Comparison of ENCODE assay signal across 15 cellular contexts in the genomic region with DNA sequence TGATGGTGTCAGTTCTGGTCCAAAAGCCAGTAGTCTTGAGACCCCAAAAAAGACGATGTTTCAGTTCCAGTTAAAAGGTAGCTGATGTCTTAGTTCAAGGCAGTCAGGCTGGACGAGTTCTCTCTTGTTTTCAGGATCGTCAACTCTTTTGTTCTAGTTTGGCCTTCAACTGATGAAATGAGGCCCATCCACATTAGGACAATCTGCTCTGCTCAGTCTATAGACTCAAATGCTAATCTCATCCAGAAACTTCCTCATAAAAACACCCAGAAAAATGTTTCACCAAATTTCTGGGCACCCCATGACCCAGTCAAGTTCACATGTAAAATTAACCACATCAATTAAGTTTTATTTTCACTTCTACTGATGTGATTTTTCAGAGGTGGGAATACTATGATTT.
A peak's percentile ranks its signal among the peaks of the same experiment; 100 is the strongest.
DNase-seq lines count a peak whose midpoint lies in the region; ATAC-seq and TF ChIP-seq lines count a peak whose summit lies in the region.
"Had no signal": no experiment of that assay in that cellular context is flagged by ENCODE, and none has a peak within 500 bp of the region (broad histone marks: within the 10 kb centered on the region; RNA-seq: fewer than 3 reads in every experiment).

No MANE protein-coding gene starts in this region.

- TF ChIP-seq CTCF in MM.1S (IDR thresholded peaks at IDR 0.05; ENCODE audit: low read length) (no peak), WTC11 (IDR thresholded peaks at IDR 0.05) (no peak), hepatocyte (IDR thresholded peaks at IDR 0.05; ENCODE audit: poor library complexity) (no peak), right lobe of liver (IDR thresholded peaks at IDR 0.05) (no peak)

- H3K79me2 ChIP-seq in MM.1S (ENCODE audit: low read length): no peaks in the 10 kb centered on the region
- H3K79me2 ChIP-seq in hepatocyte: no peaks in the 10 kb centered on the region

- no peak overlapping the region for H3K4me3 Mint-ChIP-seq in WTC11
- H3K4me3 Mint-ChIP-seq: CD4-positive, alpha-beta T cell had no signal

- DNase-seq in MM.1S: no peak
- DNase-seq in WTC11 (ENCODE audit: low spot score): no peak
- no peak for DNase-seq in hepatocyte (ENCODE audit: low spot score)
- no peak for DNase-seq in T1000 (lab: John Stamatoyannopoulos, UW)
- no peak for DNase-seq in right lobe of liver
- DNase-seq: CD4-positive, alpha-beta T cell; NCI-H1417 treated with DMSO at 0.1 percent for 48 hours; NCI-H1694 treated with DMSO at 0.1 percent for 48 hours; NCI-H2227 treated with DMSO at 0.1 percent for 48 hours; NCI-H526 treated with DMSO at 0.1 percent for 48 hours had no signal

- H3K27me3 ChIP-seq in MM.1S (replicated peaks; ENCODE audit: insufficient read depth, low read length) (no peaks in the 10 kb centered on the region), hepatocyte (no peaks in the 10 kb centered on the region), right lobe of liver (no peaks in the 10 kb centered on the region)
- H3K27me3 ChIP-seq: BLaER1 treated with 17β-estradiol and CSF1 and Interleukin-3, amounts not matched to agents 10 nM and 100 nM had no signal

- H3K9me2 ChIP-seq in MM.1S (replicated peaks; ENCODE audit: insufficient read depth, low read length): no peaks in the 10 kb centered on the region
- H3K9me2 ChIP-seq in hepatocyte (replicated peaks; ENCODE audit: insufficient read depth): no peaks in the 10 kb centered on the region
- H3K9me2 ChIP-seq: SK-N-SH had no signal

- no peaks in the 10 kb centered on the region; the same call in 1 of the 2 replicates for H3K27me3 Mint-ChIP-seq in WTC11 (ENCODE audit: low read depth)

- POLR2A ChIA-PET in WTC11 (lab: Charles Lee): no interaction called here

- peaks cover 8% of the 10 kb centered on the region; the same call in 1 of the 2 replicates for H3K36me3 Mint-ChIP-seq in WTC11

- peaks cover 14% of the 10 kb centered on the region for H3K9me3 Mint-ChIP-seq in WTC11
- H3K9me3 Mint-ChIP-seq: CD4-positive, alpha-beta T cell had no signal

- H3K4me2 ChIP-seq in MM.1S (ENCODE audit: low read depth, low read length) (peak overlapping the region; percentile 26; the same call in 1 of the 2 replicates), hepatocyte (peak overlapping the region; percentile 62)
- H3K4me2 ChIP-seq: BLaER1 treated with 17β-estradiol and CSF1 and Interleukin-3, amounts not matched to agents 10 nM and 100 nM; SK-N-SH had no signal

- ATAC-seq in WTC11: no peak
- ATAC-seq in right lobe of liver: no peak
- ATAC-seq in HG03175 (IDR thresholded peaks at IDR 0.05; ENCODE audit: unreplicated experiment): no peak
- ATAC-seq in GM21381 (IDR thresholded peaks at IDR 0.05; ENCODE audit: unreplicated experiment): no peak

- 69% methylated on average over 3 of the region's 3 CpGs for WGBS in hepatocyte (ENCODE audit: low lambda C conversion rate, missing lambda C conversion rate)
- 65% methylated on average over 3 of the region's 3 CpGs for WGBS in right lobe of liver (ENCODE audit: insufficient coverage, low coverage, low lambda C conversion rate, missing lambda C conversion rate)

- H4K20me1 ChIP-seq in MM.1S (ENCODE audit: insufficient read depth, low read length) (no peaks in the 10 kb centered on the region), hepatocyte (ENCODE audit: insufficient read depth, poor library complexity, severe bottlenecking) (no peaks in the 10 kb centered on the region)
- H4K20me1 ChIP-seq: BLaER1 treated with 17β-estradiol and CSF1 and Interleukin-3, amounts not matched to agents 10 nM and 100 nM had no signal

- H3K36me3 ChIP-seq in MM.1S (replicated peaks; ENCODE audit: insufficient read depth, low read length) (no peaks in the 10 kb centered on the region), hepatocyte (replicated peaks; ENCODE audit: insufficient read depth, low read depth) (no peaks in the 10 kb centered on the region), right lobe of liver (no peaks in the 10 kb centered on the region)
- H3K36me3 ChIP-seq: BLaER1 treated with 17β-estradiol and CSF1 and Interleukin-3, amounts not matched to agents 10 nM and 100 nM had no signal

- H2AFZ ChIP-seq in MM.1S (ENCODE audit: low read length) (peak overlapping the region; percentile 61; the same call in 1 of the 2 replicates), hepatocyte (peak overlapping the region; percentile 5)

- no peaks in the 10 kb centered on the region for H3K9me3 ChIP-seq in MM.1S (replicated peaks; ENCODE audit: insufficient read depth, low read length)
- H3K9me3 ChIP-seq in hepatocyte (ENCODE audit: low read depth): no peaks in the 10 kb centered on the region
- H3K9me3 ChIP-seq in right lobe of liver: no peaks in the 10 kb centered on the region
- H3K9me3 ChIP-seq: A549, SK-N-SH had no signal

- H3K4me1 Mint-ChIP-seq in WTC11: peaks cover 23% of the 10 kb centered on the region

- H3K27ac Mint-ChIP-seq in WTC11: no peak overlapping the region
- H3K27ac Mint-ChIP-seq: CD4-positive, alpha-beta T cell had no signal

- H3K27ac ChIP-seq in MM.1S (ENCODE audit: low read length): no peak overlapping the region
- H3K27ac ChIP-seq in hepatocyte: no peak overlapping the region
- no peak overlapping the region for H3K27ac ChIP-seq in right lobe of liver
- H3K27ac ChIP-seq: A549; BLaER1 treated with 17β-estradiol and CSF1 and Interleukin-3, amounts not matched to agents 10 nM and 100 nM had no signal

- intact Hi-C loops in right lobe of liver (cut with DNase I): no loop called here

- no peak for TF ChIP-seq POLR2A in right lobe of liver (IDR thresholded peaks at IDR 0.05)

- H3K4me3 ChIP-seq in MM.1S (ENCODE audit: low read length): no peak overlapping the region
- no peak overlapping the region for H3K4me3 ChIP-seq in hepatocyte
- no peak overlapping the region for H3K4me3 ChIP-seq in right lobe of liver
- H3K4me3 ChIP-seq: A549; BLaER1 treated with 17β-estradiol and CSF1 and Interleukin-3, amounts not matched to agents 10 nM and 100 nM had no signal

- H3F3A ChIP-seq in MM.1S (ENCODE audit: insufficient read depth, low read length): no peaks in the 10 kb centered on the region

- CTCF ChIA-PET in WTC11 (lab: Charles Lee): interaction anchor here (0.7 to 2.6 kb wide), 12 partner anchors 10 to 1119 kb away, joined by 3 to 18 read pairs (median 4); no protein-coding TSS in a partner anchor

- H3K9ac ChIP-seq in MM.1S (ENCODE audit: low read length): no peak overlapping the region
- H3K9ac ChIP-seq: BLaER1 treated with 17β-estradiol and CSF1 and Interleukin-3, amounts not matched to agents 10 nM and 100 nM; SK-N-SH had no signal

- H3K4me1 ChIP-seq in MM.1S (ENCODE audit: low read length): 0 out of 2 replicates have a peak, but pooled peaks cover 4% of the 10 kb centered on the region
- no peaks in the 10 kb centered on the region for H3K4me1 ChIP-seq in hepatocyte (ENCODE audit: insufficient read depth)
- no peaks in the 10 kb centered on the region for H3K4me1 ChIP-seq in right lobe of liver
- H3K4me1 ChIP-seq: A549 had no signal

TF ChIP-seq in WTC11, 78 proteins besides CTCF, POLR2A, EP300 and RAD21:
- TF ChIP-seq SMAD4 (CRISPR knock-in tag; IDR thresholded peaks at IDR 0.05) (no peak), ZNF416 (CRISPR knock-in tag; IDR thresholded peaks at IDR 0.05) (peak; percentile 76; the same call in 1 of the 2 replicates), IRF2 (CRISPR knock-in tag; IDR thresholded peaks at IDR 0.05; ENCODE audit: borderline replicate concordance, low read depth) (no peak), ELF4 (CRISPR knock-in tag; IDR thresholded peaks at IDR 0.05; ENCODE audit: low read depth) (no peak)
- TF ChIP-seq, protein P1, sequence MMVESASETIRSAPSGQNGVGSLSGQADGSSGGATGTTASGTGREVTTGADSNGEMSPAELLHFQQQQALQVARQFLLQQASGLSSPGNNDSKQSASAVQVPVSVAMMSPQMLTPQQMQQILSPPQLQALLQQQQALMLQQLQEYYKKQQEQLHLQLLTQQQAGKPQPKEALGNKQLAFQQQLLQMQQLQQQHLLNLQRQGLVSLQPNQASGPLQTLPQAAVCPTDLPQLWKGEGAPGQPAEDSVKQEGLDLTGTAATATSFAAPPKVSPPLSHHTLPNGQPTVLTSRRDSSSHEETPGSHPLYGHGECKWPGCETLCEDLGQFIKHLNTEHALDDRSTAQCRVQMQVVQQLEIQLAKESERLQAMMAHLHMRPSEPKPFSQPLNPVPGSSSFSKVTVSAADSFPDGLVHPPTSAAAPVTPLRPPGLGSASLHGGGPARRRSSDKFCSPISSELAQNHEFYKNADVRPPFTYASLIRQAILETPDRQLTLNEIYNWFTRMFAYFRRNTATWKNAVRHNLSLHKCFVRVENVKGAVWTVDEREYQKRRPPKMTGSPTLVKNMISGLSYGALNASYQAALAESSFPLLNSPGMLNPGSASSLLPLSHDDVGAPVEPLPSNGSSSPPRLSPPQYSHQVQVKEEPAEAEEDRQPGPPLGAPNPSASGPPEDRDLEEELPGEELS (CRISPR knock-in tag; IDR thresholded peaks at IDR 0.05): no peak
TF ChIP-seq in WTC11: peak in this region for 1.
